In the genomic region with DNA sequence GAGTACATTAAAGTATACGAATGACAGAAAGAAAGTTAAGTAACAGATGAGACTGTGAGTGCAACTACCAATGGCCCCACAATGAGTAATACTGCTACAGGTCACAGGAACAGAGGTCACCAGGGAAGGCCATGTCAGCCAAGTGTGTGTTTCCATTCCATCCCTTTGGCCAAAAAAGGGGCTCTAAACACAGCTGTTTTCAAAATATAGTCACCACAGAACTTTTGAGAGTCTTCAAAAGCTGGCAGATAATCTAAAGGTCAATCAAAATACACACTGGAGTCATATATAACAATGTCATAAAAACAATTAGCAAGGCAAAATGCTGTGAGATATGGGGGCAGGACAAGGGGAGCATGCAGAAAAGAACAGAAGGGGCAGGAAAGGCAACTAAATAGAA, we compare ENCODE assay signal across 1 cellular context.
TF ChIP-seq lines count a peak whose summit lies in the region.

No MANE protein-coding gene starts in this region.

TF ChIP-seq in GM12878, 131 proteins besides CTCF, POLR2A, EP300 and RAD21 (continued from another document):
- TF ChIP-seq WRNIP1 (IDR thresholded peaks at IDR 0.05; ENCODE audit: borderline replicate concordance, low read depth, low read length) (no peak), NFIC (IDR thresholded peaks at IDR 0.05; ENCODE audit: low read depth, low read length) (0 out of 2 replicates have a peak, but pooled peaks have one; percentile 39), NR2F1 (conservative IDR thresholded peaks at IDR 0.05) (peak; percentile 85), BRCA1 (IDR thresholded peaks at IDR 0.05; ENCODE audit: low read depth, low read length) (no peak), MTA3 (IDR thresholded peaks at IDR 0.05; ENCODE audit: borderline replicate concordance, low read length) (no peak), JUNB (IDR thresholded peaks at IDR 0.05) (peak; percentile 37), RBBP5 (conservative IDR thresholded peaks at IDR 0.05) (no peak), EED (IDR thresholded peaks at IDR 0.05; ENCODE audit: low read depth) (0 out of 2 replicates have a peak, but pooled peaks have one; percentile 32)
